ENCODE assay signal across 22 cellular contexts in the genomic region with DNA sequence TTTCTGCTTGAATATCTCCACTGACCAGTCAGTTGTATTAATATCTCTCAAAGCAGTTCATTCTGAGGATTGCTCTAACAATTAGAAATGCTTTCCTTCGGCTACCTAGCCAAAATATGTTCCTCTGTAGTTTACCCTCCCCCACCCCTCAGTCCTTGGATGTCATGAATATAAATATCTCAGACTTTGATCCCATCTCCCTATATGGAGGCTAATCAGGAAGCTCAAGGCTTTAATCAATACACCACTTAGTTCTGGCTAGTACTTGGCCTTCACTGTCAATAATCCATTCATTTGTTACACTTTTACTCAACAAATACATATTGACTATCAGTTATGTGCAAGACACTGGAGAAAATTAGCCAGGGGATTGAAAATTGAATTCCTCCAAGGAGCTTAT.
"Had no signal": no experiment of that assay in that cellular context is flagged by ENCODE, and none has a peak within 500 bp of the region (broad histone marks: within the 10 kb centered on the region; RNA-seq: fewer than 3 reads in every experiment).

No MANE protein-coding gene starts in this region.

- H3K27me3 ChIP-seq: MG63 had no signal

- H3K9me3 ChIP-seq: MG63, SK-N-SH had no signal

- H3K36me3 ChIP-seq: MG63 had no signal

- H3K4me3 ChIP-seq: MG63 had no signal

- ATAC-seq: HepG2 had no signal

- FAIRE-seq: HepG2, RCC 7860 had no signal

- DNase-seq: IMR-90, Karpas-422, KG1, MG63, NCI-H1092, NCI-H1105 treated with DMSO at 0.1 percent for 48 hours, NCI-H1436, NCI-H187, NCI-H2029, NCI-H2081 treated with DMSO at 0.1 percent for 48 hours, NCI-H2171, NCI-H226, NCI-H446, NCI-H510A, NCI-H524 treated with DMSO at 0.1 percent for 48 hours, NCI-H69, NCI-H774, RPMI8226, SHP77, SK-N-SH had no signal
